In genomic region chr9:128917151-128917849, GRCh38 we compare ENCODE assay signal across 11 cellular contexts. TPM values are rescaled to one million over a fixed set of nuclear protein-coding genes. Genes with fewer than 3 reads are reported as not detected.
DNase-seq lines count a peak whose midpoint lies in the region; ATAC-seq and TF ChIP-seq lines count a peak whose summit lies in the region.
"Had no signal": no experiment of that assay in that cellular context is flagged by ENCODE, and none has a peak within 500 bp of the region (broad histone marks: within the 10 kb centered on the region; RNA-seq: fewer than 3 reads in every experiment).

No MANE protein-coding gene starts in this region.

- H3K4me1 Mint-ChIP-seq in activated naive CD4-positive, alpha-beta T cell treated with anti-CD3 and anti-CD28 coated beads, Interleukin-2, amount 10 ng/mL, durations not matched to agents 7 days and 5 days: peaks cover 28% of the 10 kb centered on the region
- H3K4me1 Mint-ChIP-seq in naive thymus-derived CD4-positive, alpha-beta T cell: peaks cover 15 to 36% (median 28%) of the 10 kb centered on the region in 7 donors
- peaks cover 27% of the 10 kb centered on the region for H3K4me1 Mint-ChIP-seq in activated naive CD4-positive, alpha-beta T cell treated with anti-CD3 and anti-CD28 coated beads for 36 hours (ENCODE audit: low read depth)

- no peaks in the 10 kb centered on the region for H3K27me3 Mint-ChIP-seq in activated naive CD4-positive, alpha-beta T cell treated with anti-CD3 and anti-CD28 coated beads, Interleukin-2, amount 10 ng/mL, durations not matched to agents 7 days and 5 days
- H3K27me3 Mint-ChIP-seq in naive thymus-derived CD4-positive, alpha-beta T cell: no peaks in the 10 kb centered on the region
- no peaks in the 10 kb centered on the region for H3K27me3 Mint-ChIP-seq in activated naive CD4-positive, alpha-beta T cell treated with anti-CD3 and anti-CD28 coated beads for 36 hours (ENCODE audit: low read depth)
- H3K27me3 Mint-ChIP-seq: CD4-positive, alpha-beta memory T cell had no signal

- ATAC-seq in naive thymus-derived CD4-positive, alpha-beta T cell: no peak
- no peak for ATAC-seq in HG02798 (IDR thresholded peaks at IDR 0.05; ENCODE audit: poor library complexity, unreplicated experiment)
- ATAC-seq: stimulated activated effector memory CD8-positive, alpha-beta T cell treated with anti-CD3 and anti-CD28 coated beads, Interleukin-12 subunit alpha, Interleukin-12 subunit beta, amount 100 ng/mL, for 72 hours had no signal

- CTCF ChIA-PET in activated naive CD4-positive, alpha-beta T cell treated with anti-CD3 and anti-CD28 coated beads, Interleukin-2, amount 10 ng/mL, durations not matched to agents 7 days and 5 days (lab: Charles Lee): interaction anchor here (2.2 kb wide), 1 partner anchor 12 kb away, joined by 8 read pairs; no protein-coding TSS in a partner anchor
- CTCF ChIA-PET in naive thymus-derived CD4-positive, alpha-beta T cell (lab: Charles Lee): no interaction called here
- CTCF ChIA-PET in activated naive CD4-positive, alpha-beta T cell treated with anti-CD3 and anti-CD28 coated beads for 36 hours (lab: Charles Lee): no interaction called here

- no peak overlapping the region for H3K4me3 Mint-ChIP-seq in activated naive CD4-positive, alpha-beta T cell treated with anti-CD3 and anti-CD28 coated beads, Interleukin-2, amount 10 ng/mL, durations not matched to agents 7 days and 5 days
- no peak overlapping the region for H3K4me3 Mint-ChIP-seq in naive thymus-derived CD4-positive, alpha-beta T cell
- no peak overlapping the region for H3K4me3 Mint-ChIP-seq in activated naive CD4-positive, alpha-beta T cell treated with anti-CD3 and anti-CD28 coated beads for 36 hours
- H3K4me3 Mint-ChIP-seq: CD4-positive, alpha-beta memory T cell; stimulated activated effector memory CD8-positive, alpha-beta T cell treated with anti-CD3 and anti-CD28 coated beads, Interleukin-12 subunit alpha, Interleukin-12 subunit beta, amount 100 ng/mL, for 72 hours had no signal

- H3K9me3 Mint-ChIP-seq in activated naive CD4-positive, alpha-beta T cell treated with anti-CD3 and anti-CD28 coated beads, Interleukin-2, amount 10 ng/mL, durations not matched to agents 7 days and 5 days: no peaks in the 10 kb centered on the region
- H3K9me3 Mint-ChIP-seq in naive thymus-derived CD4-positive, alpha-beta T cell: no peaks in the 10 kb centered on the region
- no peaks in the 10 kb centered on the region for H3K9me3 Mint-ChIP-seq in activated naive CD4-positive, alpha-beta T cell treated with anti-CD3 and anti-CD28 coated beads for 36 hours
- H3K9me3 Mint-ChIP-seq: CD4-positive, alpha-beta memory T cell; stimulated activated effector memory CD8-positive, alpha-beta T cell treated with anti-CD3 and anti-CD28 coated beads, Interleukin-12 subunit alpha, Interleukin-12 subunit beta, amount 100 ng/mL, for 72 hours had no signal

- peak overlapping the region; percentile 49 for H3K27ac Mint-ChIP-seq in activated naive CD4-positive, alpha-beta T cell treated with anti-CD3 and anti-CD28 coated beads, Interleukin-2, amount 10 ng/mL, durations not matched to agents 7 days and 5 days
- peak overlapping the region in 6 of 9 donors; percentile 9 to 59 (median 48) for H3K27ac Mint-ChIP-seq in naive thymus-derived CD4-positive, alpha-beta T cell
- no peak overlapping the region for H3K27ac Mint-ChIP-seq in activated naive CD4-positive, alpha-beta T cell treated with anti-CD3 and anti-CD28 coated beads for 36 hours
- H3K27ac Mint-ChIP-seq: stimulated activated effector memory CD8-positive, alpha-beta T cell treated with anti-CD3 and anti-CD28 coated beads, Interleukin-12 subunit alpha, Interleukin-12 subunit beta, amount 100 ng/mL, for 72 hours had no signal

- H3K36me3 ChIP-seq in naive thymus-derived CD4-positive, alpha-beta T cell (ENCODE audit: control insufficient read depth in 2 of 3, insufficient read depth in 3 of 3, low read length in 3 of 3): peaks cover 0 to 37% (median 16%) of the 10 kb centered on the region in 3 experiments
- H3K36me3 ChIP-seq in WERI-Rb-1: peaks cover 49% of the 10 kb centered on the region

- POLR2A ChIA-PET in naive thymus-derived CD4-positive, alpha-beta T cell (lab: Charles Lee): no interaction called here

- no peaks in the 10 kb centered on the region for H3K9me3 ChIP-seq in naive thymus-derived CD4-positive, alpha-beta T cell (ENCODE audit: control insufficient read depth in 2 of 3, low read length in 3 of 3)
- no peaks in the 10 kb centered on the region for H3K9me3 ChIP-seq in WERI-Rb-1 (ENCODE audit: severe bottlenecking)

- H3K4me1 ChIP-seq in naive thymus-derived CD4-positive, alpha-beta T cell (ENCODE audit: control insufficient read depth in 2 of 2, insufficient read depth in 2 of 2, low read length in 2 of 2): peaks cover 0 to 31% of the 10 kb centered on the region in 2 donors

- TF ChIP-seq CTCF in WERI-Rb-1 (IDR thresholded peaks at IDR 0.05; ENCODE audit: low read depth, low read length): no peak

- no peak overlapping the region for H3K4me3 ChIP-seq in naive thymus-derived CD4-positive, alpha-beta T cell (ENCODE audit: low read length)
- no peak overlapping the region for H3K4me3 ChIP-seq in WERI-Rb-1 (ENCODE audit: low read depth, low read length)

- H3K27ac ChIP-seq in naive thymus-derived CD4-positive, alpha-beta T cell (ENCODE audit: low read depth, low read length): no peak overlapping the region
- no peak overlapping the region for H3K27ac ChIP-seq in WERI-Rb-1

- DNase-seq in activated naive CD4-positive, alpha-beta T cell treated with anti-CD3 and anti-CD28 coated beads, Interleukin-2, amount 10 ng/mL, durations not matched to agents 7 days and 5 days: no peak
- DNase-seq in activated naive CD4-positive, alpha-beta T cell treated with anti-CD3 and anti-CD28 coated beads, Interleukin-2, amount 50 U/mL, for 16 hours: no peak
- peak; percentile 87 for DNase-seq in fibroblast of gingiva (ENCODE audit: low read depth)
- no peak for DNase-seq in naive thymus-derived CD4-positive, alpha-beta T cell
- no peak for DNase-seq in activated naive CD4-positive, alpha-beta T cell treated with anti-CD3 and anti-CD28 coated beads for 36 hours
- no peak for DNase-seq in WERI-Rb-1
- no peak for DNase-seq in RPMI8226
- DNase-seq: CD4-positive, alpha-beta memory T cell; islet precursor cell had no signal

- peaks cover 40% of the 10 kb centered on the region for H3K36me3 Mint-ChIP-seq in activated naive CD4-positive, alpha-beta T cell treated with anti-CD3 and anti-CD28 coated beads, Interleukin-2, amount 10 ng/mL, durations not matched to agents 7 days and 5 days
- peaks cover 4 to 21% (median 17%) of the 10 kb centered on the region in 5 donors for H3K36me3 Mint-ChIP-seq in naive thymus-derived CD4-positive, alpha-beta T cell
- H3K36me3 Mint-ChIP-seq in activated naive CD4-positive, alpha-beta T cell treated with anti-CD3 and anti-CD28 coated beads for 36 hours (ENCODE audit: low read depth): peaks cover 7% of the 10 kb centered on the region

- intact Hi-C loops in naive thymus-derived CD4-positive, alpha-beta T cell (cut with micrococcal nuclease): no loop called here
- intact Hi-C loops in activated naive CD4-positive, alpha-beta T cell treated with anti-CD3 and anti-CD28 coated beads for 36 hours (cut with micrococcal nuclease): no loop called here

- H3K27me3 ChIP-seq in naive thymus-derived CD4-positive, alpha-beta T cell (ENCODE audit: control insufficient read depth in 2 of 2, insufficient read depth in 2 of 2, low read length in 2 of 2): no peaks in the 10 kb centered on the region
- H3K27me3 ChIP-seq in WERI-Rb-1 (ENCODE audit: insufficient read depth, low read depth, severe bottlenecking): no peaks in the 10 kb centered on the region

RNA-seq across cellular contexts. Expression of gene PHYHD1, which starts 3.5 kb away (rescaled TPM):
- 1 to 10 TPM; 1.1 to 3.2 (median 3.1) TPM for total RNA-seq in naive thymus-derived CD4-positive, alpha-beta T cell
- 1 to 10 TPM; 3.0 to 5.1 TPM for polyA plus RNA-seq in naive thymus-derived CD4-positive, alpha-beta T cell
- total RNA-seq in activated naive CD4-positive, alpha-beta T cell treated with anti-CD3 and anti-CD28 coated beads for 36 hours: under 1 TPM; 0.44 to 0.50 TPM
- polyA plus RNA-seq: CD4-positive, alpha-beta memory T cell had no signal

RNA-seq across cellular contexts. Expression of gene DOLK, which starts 30.1 kb away (rescaled TPM):
- 10 to 100 TPM in 2 of 5 experiments, 1 to 10 TPM in 3; 6.0 to 12.8 (median 9.5) TPM for total RNA-seq in naive thymus-derived CD4-positive, alpha-beta T cell
- 10 to 100 TPM in 1 of 2 donors, 1 to 10 TPM in 1; 7.6 to 10.5 TPM for polyA plus RNA-seq in naive thymus-derived CD4-positive, alpha-beta T cell
- 1 to 10 TPM; 2.5 to 2.7 TPM for total RNA-seq in activated naive CD4-positive, alpha-beta T cell treated with anti-CD3 and anti-CD28 coated beads for 36 hours

RNA-seq across cellular contexts. Expression of gene NUP188, which starts 30.2 kb away (rescaled TPM):
- 10 to 100 TPM; 55.7 to 98.7 (median 63.7) TPM for total RNA-seq in naive thymus-derived CD4-positive, alpha-beta T cell
- polyA plus RNA-seq in naive thymus-derived CD4-positive, alpha-beta T cell: 10 to 100 TPM; 24.8 to 39.5 TPM
- 100 to 1,000 TPM; 101 to 112 TPM for total RNA-seq in activated naive CD4-positive, alpha-beta T cell treated with anti-CD3 and anti-CD28 coated beads for 36 hours

RNA-seq across cellular contexts. Expression of gene LRRC8A, which starts 35.4 kb away (rescaled TPM):
- 10 to 100 TPM; 31.3 to 48.8 (median 34.5) TPM for total RNA-seq in naive thymus-derived CD4-positive, alpha-beta T cell
- 10 to 100 TPM; 24.2 to 54.0 TPM for polyA plus RNA-seq in naive thymus-derived CD4-positive, alpha-beta T cell
- total RNA-seq in activated naive CD4-positive, alpha-beta T cell treated with anti-CD3 and anti-CD28 coated beads for 36 hours: 10 to 100 TPM; 13.1 to 13.2 TPM

RNA-seq across cellular contexts. Expression of gene KYAT1, which starts 35.5 kb away (rescaled TPM):
- 10 to 100 TPM in 4 of 5 experiments, 1 to 10 TPM in 1; 7.2 to 18.2 (median 14.8) TPM for total RNA-seq in naive thymus-derived CD4-positive, alpha-beta T cell
- 10 to 100 TPM in 1 of 2 donors, 1 to 10 TPM in 1; 9.8 to 14.2 TPM for polyA plus RNA-seq in naive thymus-derived CD4-positive, alpha-beta T cell
- total RNA-seq in activated naive CD4-positive, alpha-beta T cell treated with anti-CD3 and anti-CD28 coated beads for 36 hours: 10 to 100 TPM; 29.6 to 33.6 TPM
